8 cellular contexts compared by ENCODE assay signal in genomic region chr12:51371295-51371953, GRCh38. TPM values are rescaled to one million over a fixed set of nuclear protein-coding genes. Genes with fewer than 3 reads are reported as not detected.
A peak's percentile ranks its signal among the peaks of the same experiment; 100 is the strongest.
DNase-seq lines count a peak whose midpoint lies in the region; ATAC-seq and TF ChIP-seq lines count a peak whose summit lies in the region.

No MANE protein-coding gene starts in this region.

- peaks cover 38% of the 10 kb centered on the region for H3K79me1 ChIP-seq in trophoblast cell (ENCODE audit: low read length)

- H3K4me2 ChIP-seq in trophoblast cell (ENCODE audit: low read length), result peak overlapping the region; percentile 42

- no peak overlapping the region for H2AFZ ChIP-seq in trophoblast cell (ENCODE audit: insufficient read depth, low read length, poor library complexity)

- H2BK5ac ChIP-seq in trophoblast cell (ENCODE audit: low read depth, low read length, poor library complexity), result peak overlapping the region; percentile 78

- no peak for DNase-seq in activated T-cell treated with anti-CD3 and anti-CD28 coated beads, Interleukin-2, amount 50 U/mL, for 72 hours
- no peak for DNase-seq in activated T-cell treated with anti-CD3 and anti-CD28 coated beads, Interleukin-2, amount 50 U/mL, for 4 hours
- DNase-seq in SK-N-MC (ENCODE audit: low read depth, low spot score) (no peak), foreskin fibroblast (peak; percentile 98 to 99), trophoblast cell (peak; percentile 91), SHP77 (lab: John Stamatoyannopoulos, UW) (no peak)
- no peak for DNase-seq in activated CD8-positive, alpha-beta memory T cell treated with anti-CD3 and anti-CD28 coated beads, Interleukin-2, amount 50 U/mL, for 4 hours

- ATAC-seq in activated T-cell treated with anti-CD3 and anti-CD28 coated beads, Interleukin-2, amount 50 U/mL, for 72 hours (replicated peaks in 1 of 2), result no peak
- ATAC-seq in activated T-cell treated with anti-CD3 and anti-CD28 coated beads, Interleukin-2, amount 50 U/mL, for 4 hours, result no peak
- ATAC-seq in HG03280 (IDR thresholded peaks at IDR 0.05; ENCODE audit: unreplicated experiment), result no peak

- no peak overlapping the region for H3K4ac ChIP-seq in trophoblast cell (ENCODE audit: low read depth, low read length)

- H3K27ac ChIP-seq in SK-N-MC (0 out of 2 replicates have a peak overlapping the region, but pooled peaks have one; percentile 19), trophoblast cell (ENCODE audit: low read depth, low read length) (peak overlapping the region; percentile 99)

- H3K9ac ChIP-seq in SK-N-MC (ENCODE audit: insufficient read length) (peak overlapping the region; percentile 37), trophoblast cell (ENCODE audit: low read length) (peak overlapping the region; percentile 45)

- H3K79me2 ChIP-seq in trophoblast cell (ENCODE audit: control insufficient read depth, insufficient read depth, low read length, poor library complexity), result peaks cover 3% of the 10 kb centered on the region

- H4K8ac ChIP-seq in trophoblast cell (ENCODE audit: low read depth, low read length), result peak overlapping the region; percentile 44

- peak overlapping the region; percentile 41 to 55 for H3K4me3 Mint-ChIP-seq in activated T-cell treated with anti-CD3 and anti-CD28 coated beads, Interleukin-2, amount 50 U/mL, for 72 hours
- no peak overlapping the region for H3K4me3 Mint-ChIP-seq in activated T-cell treated with anti-CD3 and anti-CD28 coated beads, Interleukin-2, amount 50 U/mL, for 4 hours

- no peak overlapping the region for H3K18ac ChIP-seq in trophoblast cell (ENCODE audit: low read length)

- no peaks in the 10 kb centered on the region for H3K27me3 ChIP-seq in trophoblast cell (ENCODE audit: insufficient read depth, low read length)

- H3K9me3 ChIP-seq in SK-N-MC (ENCODE audit: low read depth, low read length), result no peaks in the 10 kb centered on the region
- no peaks in the 10 kb centered on the region for H3K9me3 ChIP-seq in trophoblast cell (ENCODE audit: insufficient read depth, low read depth, low read length)

- no CpG with 5 or more reads among the region's 8 CpGs for WGBS in trophoblast cell (ENCODE audit: extremely low coverage, insufficient coverage, insufficient read length)

- peak overlapping the region; percentile 72 for H4K91ac ChIP-seq in trophoblast cell (ENCODE audit: low read depth, low read length)

- H3K23ac ChIP-seq in trophoblast cell (ENCODE audit: low read length), result no peak overlapping the region

- no peak for TF ChIP-seq CTCF in foreskin fibroblast (IDR thresholded peaks at IDR 0.05; ENCODE audit: low read depth, low read length)

- no peak overlapping the region for H3K4me3 ChIP-seq in SK-N-MC
- no peak overlapping the region for H3K4me3 ChIP-seq in foreskin fibroblast (ENCODE audit: low read depth in 1 of 2, low read length in 2 of 2)
- H3K4me3 ChIP-seq in trophoblast cell (ENCODE audit: low read depth, low read length), result no peak overlapping the region

- peak overlapping the region; percentile 62 for H3K14ac ChIP-seq in trophoblast cell (ENCODE audit: low read length)

- no peaks in the 10 kb centered on the region for H3K27me3 Mint-ChIP-seq in activated T-cell treated with anti-CD3 and anti-CD28 coated beads, Interleukin-2, amount 50 U/mL, for 72 hours (ENCODE audit: low read depth)
- H3K27me3 Mint-ChIP-seq in activated T-cell treated with anti-CD3 and anti-CD28 coated beads, Interleukin-2, amount 50 U/mL, for 4 hours (ENCODE audit: low read depth), result no peaks in the 10 kb centered on the region

- peak overlapping the region; percentile 16 for H2BK12ac ChIP-seq in trophoblast cell (ENCODE audit: low read length)

- no peak overlapping the region for H3K27ac Mint-ChIP-seq in activated T-cell treated with anti-CD3 and anti-CD28 coated beads, Interleukin-2, amount 50 U/mL, for 72 hours

- no peaks in the 10 kb centered on the region for H3K36me3 ChIP-seq in SK-N-MC (ENCODE audit: insufficient read depth, low read length)
- H3K36me3 ChIP-seq in trophoblast cell (ENCODE audit: control insufficient read depth in 1 of 2, insufficient read depth in 2 of 2, low read length in 2 of 2), result peaks cover 33 to 53% of the 10 kb centered on the region in 2 experiments

- no peaks in the 10 kb centered on the region for H3K9me3 Mint-ChIP-seq in activated T-cell treated with anti-CD3 and anti-CD28 coated beads, Interleukin-2, amount 50 U/mL, for 72 hours
- no peaks in the 10 kb centered on the region for H3K9me3 Mint-ChIP-seq in activated T-cell treated with anti-CD3 and anti-CD28 coated beads, Interleukin-2, amount 50 U/mL, for 4 hours

- H3K4me1 ChIP-seq in trophoblast cell (ENCODE audit: control insufficient read depth in 1 of 2, insufficient read depth in 2 of 2, low read length in 2 of 2), result peaks cover 22 to 26% of the 10 kb centered on the region in 2 experiments

- peaks cover 9% of the 10 kb centered on the region in 2 donors for H3K36me3 Mint-ChIP-seq in activated T-cell treated with anti-CD3 and anti-CD28 coated beads, Interleukin-2, amount 50 U/mL, for 72 hours (ENCODE audit: insufficient read depth in 2 of 2)
- peaks cover 18% of the 10 kb centered on the region for H3K36me3 Mint-ChIP-seq in activated T-cell treated with anti-CD3 and anti-CD28 coated beads, Interleukin-2, amount 50 U/mL, for 4 hours (ENCODE audit: insufficient read depth)

- H2BK120ac ChIP-seq in trophoblast cell (ENCODE audit: insufficient read depth, low read length, poor library complexity), result peak overlapping the region; percentile 84

- H3K4me1 Mint-ChIP-seq in activated T-cell treated with anti-CD3 and anti-CD28 coated beads, Interleukin-2, amount 50 U/mL, for 72 hours (ENCODE audit: low read depth), result peaks cover 62% of the 10 kb centered on the region
- peaks cover 57% of the 10 kb centered on the region for H3K4me1 Mint-ChIP-seq in activated T-cell treated with anti-CD3 and anti-CD28 coated beads, Interleukin-2, amount 50 U/mL, for 4 hours (ENCODE audit: low read depth)

- H4K12ac ChIP-seq in trophoblast cell (ENCODE audit: low read depth, low read length), result no peak overlapping the region

- no peak overlapping the region for H2AK5ac ChIP-seq in trophoblast cell (ENCODE audit: low read length)

RNA-seq across cellular contexts. Expression of gene GALNT6, which starts 19.8 kb away (rescaled TPM):
- total RNA-seq in activated T-cell treated with anti-CD3 and anti-CD28 coated beads, Interleukin-2, amount 50 U/mL, for 72 hours, result 10 to 100 TPM; 12.6 to 13.0 TPM
- 10 to 100 TPM; 10.8 to 16.9 (median 11.9) TPM for total RNA-seq in activated T-cell treated with anti-CD3 and anti-CD28 coated beads, Interleukin-2, amount 50 U/mL, for 4 hours
- polyA plus RNA-seq in trophoblast cell (2013), result 65.5 and 68.0 TPM in 2 replicates

RNA-seq across cellular contexts. Expression of gene CELA1, which starts 24.9 kb away (rescaled TPM):
- under 1 TPM in 1 of 2 donors, not detected in 1; 0.26 TPM for total RNA-seq in activated T-cell treated with anti-CD3 and anti-CD28 coated beads, Interleukin-2, amount 50 U/mL, for 72 hours
- not detected for total RNA-seq in activated T-cell treated with anti-CD3 and anti-CD28 coated beads, Interleukin-2, amount 50 U/mL, for 4 hours
- polyA plus RNA-seq in trophoblast cell (2013), result not detected in 2 replicates

RNA-seq across cellular contexts. Expression of gene BIN2, which starts 47.5 kb away (rescaled TPM):
- total RNA-seq in activated T-cell treated with anti-CD3 and anti-CD28 coated beads, Interleukin-2, amount 50 U/mL, for 72 hours, result 100 to 1,000 TPM; 102 to 104 TPM
- 10 to 100 TPM; 14.7 to 20.9 (median 16.4) TPM for total RNA-seq in activated T-cell treated with anti-CD3 and anti-CD28 coated beads, Interleukin-2, amount 50 U/mL, for 4 hours
- polyA plus RNA-seq in trophoblast cell (2013), result 1.5 and 1.6 TPM in 2 replicates

RNA-seq across cellular contexts. Expression of gene SLC4A8, which starts 53.2 kb away (rescaled TPM):
- total RNA-seq in activated T-cell treated with anti-CD3 and anti-CD28 coated beads, Interleukin-2, amount 50 U/mL, for 72 hours, result 1 to 10 TPM; 1.9 to 4.6 TPM
- 1 to 10 TPM in 2 of 3 donors, under 1 TPM in 1; 0.82 to 2.9 (median 1.1) TPM for total RNA-seq in activated T-cell treated with anti-CD3 and anti-CD28 coated beads, Interleukin-2, amount 50 U/mL, for 4 hours
- polyA plus RNA-seq in trophoblast cell (2013), result 46.9 and 48.0 TPM in 2 replicates

Comparison
In these comparisons a context has a peak if more than half of its experiments do, and no peak if none do; other contexts are left out.
1. RNA of gene BIN2, which starts 47.5 kb away (total RNA-seq): 102 to 104 TPM in activated T-cell treated with anti-CD3 and anti-CD28 coated beads, Interleukin-2, amount 50 U/mL, for 72 hours; 14.7 to 20.9 TPM in activated T-cell treated with anti-CD3 and anti-CD28 coated beads, Interleukin-2, amount 50 U/mL, for 4 hours; every median in the first group is over 4 times any median in the second.
2. DNase-seq: peak in foreskin fibroblast (2 of 2) and trophoblast cell (2 of 2); none in activated T-cell treated with anti-CD3 and anti-CD28 coated beads, Interleukin-2, amount 50 U/mL, for 72 hours (0 of 2), activated T-cell treated with anti-CD3 and anti-CD28 coated beads, Interleukin-2, amount 50 U/mL, for 4 hours (single experiment), SK-N-MC (single experiment), SHP77 (0 of 2) and activated CD8-positive, alpha-beta memory T cell treated with anti-CD3 and anti-CD28 coated beads, Interleukin-2, amount 50 U/mL, for 4 hours (single experiment).